ENCODE assay signal across 13 cellular contexts in genomic region chr7:36032362-36032818, GRCh38.
DNase-seq lines count a peak whose midpoint lies in the region; ATAC-seq lines count a peak whose summit lies in the region.
"Had no signal": no experiment of that assay in that cellular context is flagged by ENCODE, and none has a peak within 500 bp of the region (broad histone marks: within the 10 kb centered on the region; RNA-seq: fewer than 3 reads in every experiment).

No MANE protein-coding gene starts in this region.

- DNase-seq in NCI-H748 (lab: John Stamatoyannopoulos, UW; ENCODE audit: unreplicated experiment) (peak; percentile 28), NCI-H748 treated with DMSO at 0.1 percent for 48 hours (lab: John Stamatoyannopoulos, UW) (no peak), T1000 (lab: John Stamatoyannopoulos, UW) (peak; percentile 34), germinal center (ENCODE audit: low spot score) (peak; percentile 33), SHP77 treated with DMSO at 0.1 percent for 48 hours (lab: John Stamatoyannopoulos, UW) (no peak), NCI-H2107 (lab: John Stamatoyannopoulos, UW) (no peak)
- no peak for DNase-seq in activated CD4-positive, alpha-beta T cell treated with anti-CD3 and anti-CD28 coated beads, Interleukin-2, amount 50 U/mL, for 48 hours
- DNase-seq: amniotic stem cell; mesenchymal stem cell; NCI-H1105 treated with DMSO at 0.1 percent for 48 hours; NCI-H345; stimulated activated CD4-positive, alpha-beta T cell treated with anti-CD3 and anti-CD28 coated beads, Interleukin-2, amount 100 ng/mL, for 48 hours had no signal

- no peak for ATAC-seq in HG02884 (IDR thresholded peaks at IDR 0.05; ENCODE audit: unreplicated experiment)

Comparison
In these comparisons a context has a peak if more than half of its experiments do, and no peak if none do; other contexts are left out.
1. DNase-seq: peak in NCI-H748 (single experiment), T1000 (single experiment) and germinal center (single experiment); none in NCI-H748 treated with DMSO at 0.1 percent for 48 hours (single experiment), activated CD4-positive, alpha-beta T cell treated with anti-CD3 and anti-CD28 coated beads, Interleukin-2, amount 50 U/mL, for 48 hours (0 of 2), SHP77 treated with DMSO at 0.1 percent for 48 hours (single experiment) and NCI-H2107 (single experiment).